8 cellular contexts compared by ENCODE assay signal in genomic region chr12:130879212-130879686, GRCh38. TPM values are rescaled to one million over a fixed set of nuclear protein-coding genes. Genes with fewer than 3 reads are reported as not detected.
DNase-seq lines count a peak whose midpoint lies in the region; ATAC-seq lines count a peak whose summit lies in the region.

No MANE protein-coding gene starts in this region.

- ATAC-seq in GM19023 (IDR thresholded peaks at IDR 0.05; ENCODE audit: unreplicated experiment) = peak; percentile 72
- peak; percentile 80 for ATAC-seq in HG03039 (IDR thresholded peaks at IDR 0.05; ENCODE audit: unreplicated experiment)
- peak; percentile 30 for ATAC-seq in T-helper 17 cell

- peak; percentile 65 for DNase-seq in DMS79 (lab: John Stamatoyannopoulos, UW)
- no peak for DNase-seq in T-helper 17 cell
- DNase-seq in amygdala (lab: John Stamatoyannopoulos, UW) = no peak
- no peak for DNase-seq in NCI-H1417 (lab: John Stamatoyannopoulos, UW)
- no peak for DNase-seq in NCI-H187 (lab: John Stamatoyannopoulos, UW)
- no peak for DNase-seq in NCI-H524 treated with DMSO at 0.1 percent for 48 hours (lab: John Stamatoyannopoulos, UW)

- peak overlapping the region; percentile 83 for H3K27ac Mint-ChIP-seq in T-helper 17 cell

- peaks cover 38% of the 10 kb centered on the region for H3K4me1 Mint-ChIP-seq in T-helper 17 cell

- H3K27me3 Mint-ChIP-seq in T-helper 17 cell = no peaks in the 10 kb centered on the region

- no peaks in the 10 kb centered on the region for H3K9me3 ChIP-seq in T-helper 17 cell (ENCODE audit: control insufficient read depth, low read length, poor library complexity, severe bottlenecking)

- H3K36me3 Mint-ChIP-seq in T-helper 17 cell (ENCODE audit: low read depth) = no peaks in the 10 kb centered on the region

- H3K4me3 Mint-ChIP-seq in T-helper 17 cell = peak overlapping the region; percentile 82

RNA-seq across cellular contexts. Expression of gene RAN, which starts 7.4 kb away (rescaled TPM):
- 100 to 1,000 TPM; 294 to 321 TPM for total RNA-seq in T-helper 17 cell

RNA-seq across cellular contexts. Expression of gene STX2, which starts 40.2 kb away (rescaled TPM):
- total RNA-seq in T-helper 17 cell = 10 to 100 TPM; 22.5 to 41.1 TPM

Comparison
In these comparisons a context has a peak if more than half of its experiments do, and no peak if none do; other contexts are left out.
1. ATAC-seq: peak in every context shown above with its lines; median percentile 80 in HG03039; 72 in GM19023; 30 in T-helper 17 cell.